15 cellular contexts compared by ENCODE assay signal in genomic region chr21:33698088-33698487, GRCh38. TPM values are rescaled to one million over a fixed set of nuclear protein-coding genes. Genes with fewer than 3 reads are reported as not detected.
DNase-seq lines count a peak whose midpoint lies in the region; ATAC-seq and TF ChIP-seq lines count a peak whose summit lies in the region.
"Had no signal": no experiment of that assay in that cellular context is flagged by ENCODE, and none has a peak within 500 bp of the region (broad histone marks: within the 10 kb centered on the region; RNA-seq: fewer than 3 reads in every experiment).

No MANE protein-coding gene starts in this region.

- intact Hi-C loops in Caco-2 (cut with micrococcal nuclease; ENCODE audit: unreplicated experiment) (no loop called here), Right ventricle myocardium superior (cut with DNase I) (no loop called here), left ventricle myocardium superior (cut with micrococcal nuclease) (no loop called here)

- CTCF ChIA-PET in Caco-2 (lab: Charles Lee): no interaction called here

- H3K27ac Mint-ChIP-seq in Caco-2 (ENCODE audit: unreplicated experiment) (peak overlapping the region; percentile 45), neural crest cell (ENCODE audit: unreplicated experiment) (peak overlapping the region; percentile 45)
- H3K27ac Mint-ChIP-seq in naive thymus-derived CD8-positive, alpha-beta T cell: peak overlapping the region in 1 of 10 donors; percentile 7
- H3K27ac Mint-ChIP-seq: CD4-positive, CD25-positive, alpha-beta regulatory T cell had no signal

- POLR2A ChIA-PET in Caco-2 (lab: Charles Lee): no interaction called here
- POLR2A ChIA-PET in naive thymus-derived CD8-positive, alpha-beta T cell (lab: Charles Lee): no interaction called here

- no peaks in the 10 kb centered on the region for H3K27me3 ChIP-seq in Caco-2 (replicated peaks; ENCODE audit: control insufficient read depth, insufficient read depth, low read length)
- H3K27me3 ChIP-seq: BLaER1 treated with 17β-estradiol and CSF1 and Interleukin-3, amounts not matched to agents 10 nM and 100 nM had no signal

- BruUV-seq in Caco-2 (replicated peaks; lab: Mats Ljungman, UMichigan): no TSS peak

- H3K27me3 Mint-ChIP-seq in Caco-2 (ENCODE audit: insufficient read depth, unreplicated experiment) (no peaks in the 10 kb centered on the region), neural crest cell (ENCODE audit: low read depth) (no peaks in the 10 kb centered on the region)
- peaks cover 0 to 7% (median 2%) of the 10 kb centered on the region in 5 donors for H3K27me3 Mint-ChIP-seq in naive thymus-derived CD8-positive, alpha-beta T cell

- H3K36me3 Mint-ChIP-seq in Caco-2 (ENCODE audit: insufficient read depth, unreplicated experiment): peaks cover 9% of the 10 kb centered on the region
- H3K36me3 Mint-ChIP-seq in neural crest cell (ENCODE audit: low read depth): no peaks in the 10 kb centered on the region
- no peaks in the 10 kb centered on the region for H3K36me3 Mint-ChIP-seq in naive thymus-derived CD8-positive, alpha-beta T cell
- H3K36me3 Mint-ChIP-seq: CD4-positive, CD25-positive, alpha-beta regulatory T cell had no signal

- no peaks in the 10 kb centered on the region for H3K36me3 ChIP-seq in Caco-2 (ENCODE audit: control insufficient read depth, insufficient read depth, low read length)

- H3K4me3 Mint-ChIP-seq in Caco-2 (ENCODE audit: unreplicated experiment) (no peak overlapping the region), neural crest cell (no peak overlapping the region)
- no peak overlapping the region for H3K4me3 Mint-ChIP-seq in naive thymus-derived CD8-positive, alpha-beta T cell
- H3K4me3 Mint-ChIP-seq: CD4-positive, CD25-positive, alpha-beta regulatory T cell had no signal

- H3K4me1 Mint-ChIP-seq in Caco-2 (ENCODE audit: low read depth, unreplicated experiment): peaks cover 7% of the 10 kb centered on the region
- H3K4me1 Mint-ChIP-seq in neural crest cell: peaks cover 50% of the 10 kb centered on the region
- no peaks in the 10 kb centered on the region for H3K4me1 Mint-ChIP-seq in naive thymus-derived CD8-positive, alpha-beta T cell
- H3K4me1 Mint-ChIP-seq: CD4-positive, CD25-positive, alpha-beta regulatory T cell had no signal

- H3K4me3 ChIP-seq in Caco-2 (ENCODE audit: low read depth, low read length): no peak overlapping the region
- H3K4me3 ChIP-seq: BLaER1 treated with 17β-estradiol and CSF1 and Interleukin-3, amounts not matched to agents 10 nM and 100 nM; GM23248 had no signal

- H3K4me1 ChIP-seq in Caco-2: peaks cover 16% of the 10 kb centered on the region; the same call in 1 of the 2 replicates

- ATAC-seq in Right ventricle myocardium superior (ENCODE audit: poor library complexity): peak; percentile 82
- ATAC-seq in left ventricle myocardium superior: peak; percentile 81
- no peak for ATAC-seq in GM18907 (IDR thresholded peaks at IDR 0.05; ENCODE audit: unreplicated experiment)
- no peak for ATAC-seq in HG03095 (IDR thresholded peaks at IDR 0.05; ENCODE audit: unreplicated experiment)
- no peak for ATAC-seq in naive thymus-derived CD8-positive, alpha-beta T cell
- ATAC-seq: HCT116 had no signal

- TF ChIP-seq CTCF in Caco-2 (IDR thresholded peaks at IDR 0.05; ENCODE audit: insufficient read depth in 1 of 2, low read depth in 1 of 2, low read length in 1 of 2, severe bottlenecking in 1 of 2, unreplicated experiment in 1 of 2) (no peak), neural crest cell (conservative IDR thresholded peaks at IDR 0.05) (no peak)

- H3K9me3 ChIP-seq in Caco-2: no peaks in the 10 kb centered on the region
- H3K9me3 ChIP-seq: BLaER1 treated with 17β-estradiol and CSF1 and Interleukin-3, amounts not matched to agents 10 nM and 100 nM had no signal

- no peaks in the 10 kb centered on the region for H3K9me3 Mint-ChIP-seq in Caco-2 (ENCODE audit: unreplicated experiment)
- H3K9me3 Mint-ChIP-seq in neural crest cell: no peaks in the 10 kb centered on the region
- H3K9me3 Mint-ChIP-seq in naive thymus-derived CD8-positive, alpha-beta T cell: no peaks in the 10 kb centered on the region
- H3K9me3 Mint-ChIP-seq: CD4-positive, CD25-positive, alpha-beta regulatory T cell had no signal

- DNase-seq in Caco-2 (no peak), Right ventricle myocardium superior (no peak), left ventricle myocardium superior (no peak), neural crest cell (ENCODE audit: low read depth, low spot score) (no peak), NCI-H774 (lab: John Stamatoyannopoulos, UW) (no peak)
- no peak for DNase-seq in naive thymus-derived CD8-positive, alpha-beta T cell
- DNase-seq: ACHN; Calu3; CD4-positive, CD25-positive, alpha-beta regulatory T cell; DMS 273 treated with DMSO at 0.1 percent for 48 hours; GM23248 had no signal

RNA-seq across cellular contexts. Expression of gene ITSN1, which starts 55.8 kb away (rescaled TPM):
- total RNA-seq in Caco-2 (2022): 88.5 and 98.4 TPM in 2 replicates
- 41.8 TPM for total RNA-seq in Right ventricle myocardium superior
- 44.4 TPM for total RNA-seq in left ventricle myocardium superior
- total RNA-seq in neural crest cell: 62.7 and 66.5 TPM in 2 replicates
- total RNA-seq in naive thymus-derived CD8-positive, alpha-beta T cell: 1 to 10 TPM; 3.1 to 4.3 TPM
- under 1 TPM; 0.15 to 0.88 (median 0.40) TPM for polyA plus RNA-seq in naive thymus-derived CD8-positive, alpha-beta T cell

RNA-seq across cellular contexts. Expression of gene CRYZL1, which starts 56.5 kb away (rescaled TPM):
- total RNA-seq in Caco-2 (2022) (26.6 and 29.1 TPM in 2 replicates), Right ventricle myocardium superior (24.7 TPM), left ventricle myocardium superior (25.2 TPM), neural crest cell (51.9 and 55.8 TPM in 2 replicates)
- 10 to 100 TPM; 64.4 to 71.4 TPM for total RNA-seq in naive thymus-derived CD8-positive, alpha-beta T cell
- polyA plus RNA-seq in naive thymus-derived CD8-positive, alpha-beta T cell: 10 to 100 TPM; 26.3 to 29.2 (median 27.4) TPM

Comparison
In these comparisons a context has a peak if more than half of its experiments do, and no peak if none do; other contexts are left out.
1. ATAC-seq: peak in Right ventricle myocardium superior (single experiment) and left ventricle myocardium superior (single experiment); none in GM18907 (single experiment), HG03095 (single experiment) and naive thymus-derived CD8-positive, alpha-beta T cell (0 of 2).